Comparison of ENCODE assay signal across 1 cellular context in genomic region chr19:7850429-7850819, GRCh38.
TF ChIP-seq lines count a peak whose summit lies in the region.

No MANE protein-coding gene starts in this region.

TF ChIP-seq in IMR-90, 13 proteins besides CTCF, POLR2A, EP300 and RAD21:
- TF ChIP-seq RCOR1 (IDR thresholded peaks at IDR 0.05; ENCODE audit: insufficient replicate concordance, low read length) (peak; percentile 73), BHLHE40 (IDR thresholded peaks at IDR 0.05; ENCODE audit: low read depth, low read length) (peak; percentile 58), MXI1 (IDR thresholded peaks at IDR 0.05; ENCODE audit: borderline replicate concordance, low read depth, low read length) (peak; percentile 41; the same call in 1 of the 2 replicates), RFX5 (IDR thresholded peaks at IDR 0.05; ENCODE audit: low read depth, low read length) (no peak), NFE2L2 (IDR thresholded peaks at IDR 0.05; ENCODE audit: low read depth, low read length) (no peak), ELK1 (IDR thresholded peaks at IDR 0.05; ENCODE audit: borderline replicate concordance, low read depth, low read length) (no peak)
